In genomic region chr14:101223147-101223546, GRCh38 we compare ENCODE assay signal across 19 cellular contexts.
DNase-seq lines count a peak whose midpoint lies in the region; ATAC-seq and TF ChIP-seq lines count a peak whose summit lies in the region.
"Had no signal": no experiment of that assay in that cellular context is flagged by ENCODE, and none has a peak within 500 bp of the region (broad histone marks: within the 10 kb centered on the region; RNA-seq: fewer than 3 reads in every experiment).

No MANE protein-coding gene starts in this region.

- H3K9me3 ChIP-seq in HUES6 (ENCODE audit: control insufficient read depth, insufficient read depth, low read depth, low read length) (no peaks in the 10 kb centered on the region), endodermal cell (ENCODE audit: control insufficient read depth, low read length) (no peaks in the 10 kb centered on the region), left ventricle myocardium inferior (replicated peaks) (no peaks in the 10 kb centered on the region), mammary epithelial cell (replicated peaks; ENCODE audit: insufficient read depth, low read length) (peaks cover 29% of the 10 kb centered on the region)
- H3K9me3 ChIP-seq: testis had no signal

- TF ChIP-seq CTCF in endodermal cell (conservative IDR thresholded peaks at IDR 0.05) = no peak
- no peak for TF ChIP-seq CTCF in left ventricle myocardium inferior (IDR thresholded peaks at IDR 0.05; ENCODE audit: borderline replicate concordance)
- TF ChIP-seq CTCF in mammary epithelial cell (conservative IDR thresholded peaks at IDR 0.05 in 1 of 2, IDR thresholded peaks at IDR 0.05 in 1 of 2; ENCODE audit: extremely low read depth in 1 of 2, insufficient read depth in 1 of 2, low read depth in 1 of 2, low read length in 2 of 2) = no peak

- H3K9me3 Mint-ChIP-seq in endodermal cell = peaks cover 4% of the 10 kb centered on the region
- H3K9me3 Mint-ChIP-seq in activated CD4-positive, alpha-beta T cell treated with anti-CD3 and anti-CD28 coated beads, Interleukin-2, amount 10 ng/mL, durations not matched to agents 7 days and 5 days = no peaks in the 10 kb centered on the region
- H3K9me3 Mint-ChIP-seq: activated naive CD4-positive, alpha-beta T cell treated with anti-CD3 and anti-CD28 coated beads for 36 hours; effector memory CD8-positive, alpha-beta T cell had no signal

- BruUV-seq in mammary epithelial cell (replicated peaks; lab: Mats Ljungman, UMichigan) = no TSS peak

- POLR2A ChIA-PET in activated CD4-positive, alpha-beta T cell treated with anti-CD3 and anti-CD28 coated beads, Interleukin-2, amount 10 ng/mL, durations not matched to agents 7 days and 5 days (lab: Charles Lee) = no interaction called here

- H4K20me1 ChIP-seq in mammary epithelial cell (ENCODE audit: insufficient read depth, low read length) = no peaks in the 10 kb centered on the region

- H3K36me3 Mint-ChIP-seq in endodermal cell (ENCODE audit: low read depth) = no peaks in the 10 kb centered on the region
- H3K36me3 Mint-ChIP-seq in activated CD4-positive, alpha-beta T cell treated with anti-CD3 and anti-CD28 coated beads, Interleukin-2, amount 10 ng/mL, durations not matched to agents 7 days and 5 days (ENCODE audit: low read depth) = no peaks in the 10 kb centered on the region
- H3K36me3 Mint-ChIP-seq: IgD-negative memory B cell; stimulated activated memory B cell treated with anti-CD40 and anti-IgM and Interleukin-4, amounts not matched to agents 10 μg/mL and 1 μg/mL and 100 μg/mL, for 72 hours had no signal

- H3K27ac ChIP-seq in HUES6 (ENCODE audit: low read depth, low read length) (no peak overlapping the region), endodermal cell (ENCODE audit: low read depth, low read length) (peak overlapping the region; percentile 99), left ventricle myocardium inferior (replicated peaks) (no peak overlapping the region), mammary epithelial cell (ENCODE audit: insufficient read depth, low read depth, low read length) (no peak overlapping the region)
- H3K27ac ChIP-seq: HL-60, testis had no signal

- CTCF ChIA-PET in activated CD4-positive, alpha-beta T cell treated with anti-CD3 and anti-CD28 coated beads, Interleukin-2, amount 10 ng/mL, durations not matched to agents 7 days and 5 days (lab: Charles Lee) = no interaction called here
- CTCF ChIA-PET in mammary epithelial cell (lab: Charles Lee; ENCODE audit: low non-redundant PET) = no interaction called here

- H3K4me3 ChIP-seq in HUES6 (ENCODE audit: low read depth, low read length) (peak overlapping the region; percentile 34; the same call in 1 of the 2 replicates), endodermal cell (ENCODE audit: low read length) (no peak overlapping the region), left ventricle myocardium inferior (no peak overlapping the region), mammary epithelial cell (replicated peaks in 1 of 3; ENCODE audit: insufficient read depth in 1 of 3, low read depth in 2 of 3, low read length in 3 of 3) (no peak overlapping the region)
- H3K4me3 ChIP-seq: testis had no signal

- WGBS in endodermal cell (ENCODE audit: insufficient coverage in 1 of 2, insufficient read length in 1 of 2), 2 experiments = 40 to 63% methylated on average over 5 to 6 of the region's 6 CpGs
- 57% methylated on average over 4 of the region's 6 CpGs for WGBS in mammary epithelial cell (ENCODE audit: low coverage, missing lambda C conversion rate)

- DNase-seq in Ammon's horn (ENCODE audit: low spot score) (peak; percentile 20), endodermal cell (peak; percentile 51), midbrain (lab: John Stamatoyannopoulos, UW) (peak; percentile 41), left ventricle myocardium inferior (no peak), Right ventricle myocardium superior (no peak), mammary epithelial cell (no peak)
- no peak for DNase-seq in activated CD4-positive, alpha-beta T cell treated with anti-CD3 and anti-CD28 coated beads, Interleukin-2, amount 10 ng/mL, durations not matched to agents 7 days and 5 days
- DNase-seq: activated naive CD4-positive, alpha-beta T cell treated with anti-CD3 and anti-CD28 coated beads for 36 hours; activated T-cell treated with anti-CD3 and anti-CD28 coated beads, Interleukin-2, amount 50 U/mL, for 1 hour; effector memory CD8-positive, alpha-beta T cell; NCI-H187; NCI-H2227 treated with DMSO at 0.1 percent for 48 hours; T-helper 17 cell; testis had no signal

- in situ Hi-C loops in mammary epithelial cell (cut with MboI; ENCODE audit: low sequenced_read_pairs in 2 of 2) = no loop called here

- no peak overlapping the region for H3K27ac Mint-ChIP-seq in endodermal cell
- H3K27ac Mint-ChIP-seq in activated CD4-positive, alpha-beta T cell treated with anti-CD3 and anti-CD28 coated beads, Interleukin-2, amount 10 ng/mL, durations not matched to agents 7 days and 5 days = no peak overlapping the region
- H3K27ac Mint-ChIP-seq: activated naive CD4-positive, alpha-beta T cell treated with anti-CD3 and anti-CD28 coated beads for 36 hours; effector memory CD8-positive, alpha-beta T cell; stimulated activated memory B cell treated with anti-CD40 and anti-IgM and Interleukin-4, amounts not matched to agents 10 μg/mL and 1 μg/mL and 100 μg/mL, for 72 hours; T-helper 17 cell had no signal

- H3K27me3 Mint-ChIP-seq in endodermal cell (ENCODE audit: insufficient read depth) = peaks cover 1% of the 10 kb centered on the region
- H3K27me3 Mint-ChIP-seq in activated CD4-positive, alpha-beta T cell treated with anti-CD3 and anti-CD28 coated beads, Interleukin-2, amount 10 ng/mL, durations not matched to agents 7 days and 5 days = no peaks in the 10 kb centered on the region

- no peak overlapping the region for H3K4me3 Mint-ChIP-seq in endodermal cell
- no peak overlapping the region for H3K4me3 Mint-ChIP-seq in activated CD4-positive, alpha-beta T cell treated with anti-CD3 and anti-CD28 coated beads, Interleukin-2, amount 10 ng/mL, durations not matched to agents 7 days and 5 days
- H3K4me3 Mint-ChIP-seq: activated naive CD4-positive, alpha-beta T cell treated with anti-CD3 and anti-CD28 coated beads for 36 hours; effector memory CD8-positive, alpha-beta T cell; stimulated activated memory B cell treated with anti-CD40 and anti-IgM and Interleukin-4, amounts not matched to agents 10 μg/mL and 1 μg/mL and 100 μg/mL, for 72 hours; T-helper 17 cell had no signal

- no peaks in the 10 kb centered on the region for H3K79me2 ChIP-seq in mammary epithelial cell (ENCODE audit: insufficient read depth, low read length)

- intact Hi-C loops in left ventricle myocardium inferior (cut with micrococcal nuclease) = no loop called here
- intact Hi-C loops in Right ventricle myocardium superior (cut with DNase I) = no loop called here
- intact Hi-C loops in mammary epithelial cell (cut with micrococcal nuclease) = no loop called here

- H3K4me2 ChIP-seq in mammary epithelial cell (ENCODE audit: insufficient read depth, low read depth, low read length) = no peak overlapping the region

- H3K4me1 Mint-ChIP-seq in endodermal cell = peaks cover 3% of the 10 kb centered on the region
- H3K4me1 Mint-ChIP-seq in activated CD4-positive, alpha-beta T cell treated with anti-CD3 and anti-CD28 coated beads, Interleukin-2, amount 10 ng/mL, durations not matched to agents 7 days and 5 days = no peaks in the 10 kb centered on the region
- H3K4me1 Mint-ChIP-seq: IgD-negative memory B cell; stimulated activated memory B cell treated with anti-CD40 and anti-IgM and Interleukin-4, amounts not matched to agents 10 μg/mL and 1 μg/mL and 100 μg/mL, for 72 hours; T-helper 17 cell had no signal

- dilution Hi-C loops in mammary epithelial cell (cut with HindIII; ENCODE audit: low sequenced_read_pairs) = no loop called here

- peaks cover 5% of the 10 kb centered on the region; the same call in 1 of the 2 replicates for H3K27me3 ChIP-seq in HUES6 (ENCODE audit: control insufficient read depth, insufficient read depth, low read length)
- no peaks in the 10 kb centered on the region for H3K27me3 ChIP-seq in endodermal cell (ENCODE audit: control insufficient read depth, insufficient read depth, low read length, poor library complexity, severe bottlenecking)
- peaks cover 56% of the 10 kb centered on the region for H3K27me3 ChIP-seq in left ventricle myocardium inferior (ENCODE audit: low read depth)
- H3K27me3 ChIP-seq in mammary epithelial cell (ENCODE audit: insufficient read depth, low read length) = no peaks in the 10 kb centered on the region
- H3K27me3 ChIP-seq: testis had no signal

- H3K36me3 ChIP-seq in HUES6 (ENCODE audit: control insufficient read depth, insufficient read depth, low read length) = no peaks in the 10 kb centered on the region
- H3K36me3 ChIP-seq in endodermal cell (ENCODE audit: control insufficient read depth, insufficient read depth, low read length) = no peaks in the 10 kb centered on the region
- H3K36me3 ChIP-seq in left ventricle myocardium inferior = no peaks in the 10 kb centered on the region
- no peaks in the 10 kb centered on the region for H3K36me3 ChIP-seq in mammary epithelial cell (ENCODE audit: insufficient read depth, low read length)

- no peak for ATAC-seq in Right ventricle myocardium superior (ENCODE audit: poor library complexity)
- ATAC-seq: effector memory CD8-positive, alpha-beta T cell; Panc1; stimulated activated memory B cell treated with anti-CD40 and anti-IgM and Interleukin-4, amounts not matched to agents 10 μg/mL and 1 μg/mL and 100 μg/mL, for 72 hours; T-helper 17 cell had no signal

- H3K4me1 ChIP-seq in HUES6 (ENCODE audit: control insufficient read depth, insufficient read depth, low read length) = peaks cover 19% of the 10 kb centered on the region
- H3K4me1 ChIP-seq in endodermal cell (ENCODE audit: control insufficient read depth, insufficient read depth, low read length) = no peaks in the 10 kb centered on the region
- no peaks in the 10 kb centered on the region for H3K4me1 ChIP-seq in left ventricle myocardium inferior
- no peaks in the 10 kb centered on the region for H3K4me1 ChIP-seq in mammary epithelial cell (ENCODE audit: insufficient read depth, low read length)

- H3K9ac ChIP-seq in HUES6 (ENCODE audit: low read length) = no peak overlapping the region
- H3K9ac ChIP-seq in endodermal cell (ENCODE audit: extremely low read depth, low read length, poor library complexity, severe bottlenecking) = no peak overlapping the region
- H3K9ac ChIP-seq in mammary epithelial cell (ENCODE audit: insufficient read depth, low read length) = no peak overlapping the region

- no peak overlapping the region for H2AFZ ChIP-seq in mammary epithelial cell (ENCODE audit: low read depth, low read length)

Comparison
In these comparisons a context has a peak if more than half of its experiments do, and no peak if none do; other contexts are left out.
1. DNase-seq: peak in Ammon's horn (single experiment), endodermal cell (single experiment) and midbrain (single experiment); none in activated CD4-positive, alpha-beta T cell treated with anti-CD3 and anti-CD28 coated beads, Interleukin-2, amount 10 ng/mL, durations not matched to agents 7 days and 5 days (single experiment), left ventricle myocardium inferior (single experiment), Right ventricle myocardium superior (single experiment) and mammary epithelial cell (single experiment).